In the genomic region with DNA sequence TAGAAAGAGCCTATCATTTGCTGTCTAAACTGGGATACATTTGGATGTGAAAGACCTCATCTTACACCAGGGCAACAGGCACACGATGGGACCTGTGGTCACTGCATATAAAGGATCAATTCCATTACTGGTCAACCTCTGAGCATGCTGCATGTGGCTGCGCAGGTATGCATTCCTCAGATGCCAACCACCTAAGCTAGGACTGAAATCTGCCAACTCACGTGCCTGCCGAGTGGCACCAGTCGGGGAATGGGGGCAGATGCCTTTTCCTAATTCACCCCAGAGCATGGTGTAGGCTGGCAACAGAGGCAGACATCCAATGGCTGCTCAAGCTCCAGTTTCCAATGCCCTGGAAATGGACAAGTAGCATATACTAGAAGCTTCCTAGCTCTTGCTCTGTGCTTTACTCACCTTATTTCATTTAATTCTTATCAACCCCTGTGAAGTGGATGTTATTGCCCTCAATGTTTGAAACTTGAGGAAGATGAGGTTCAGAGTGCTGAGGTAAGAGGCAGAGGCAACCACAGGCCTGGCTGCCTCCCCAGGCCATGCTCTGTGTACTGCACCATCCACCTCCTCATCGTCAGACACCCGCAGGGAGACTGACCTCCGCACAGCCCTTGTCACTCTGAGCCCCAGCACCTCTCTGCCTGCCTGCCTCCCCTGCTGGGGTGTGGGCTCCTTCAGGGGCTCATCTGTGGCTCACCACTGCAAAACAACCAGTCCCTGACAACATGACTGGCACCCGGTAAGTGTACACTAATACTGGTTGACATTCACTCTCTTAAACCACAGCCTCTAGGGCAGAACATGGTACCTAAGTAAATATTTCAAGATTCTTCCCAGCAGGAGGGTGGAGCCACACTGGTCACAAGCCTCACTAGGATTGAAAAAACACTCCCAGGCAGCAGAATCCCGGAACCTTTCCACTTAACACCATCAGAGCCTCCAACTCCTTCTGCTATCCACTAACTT, we compare ENCODE assay signal across 22 cellular contexts.
DNase-seq lines count a peak whose midpoint lies in the region; ATAC-seq and TF ChIP-seq lines count a peak whose summit lies in the region.
"Had no signal": no experiment of that assay in that cellular context is flagged by ENCODE, and none has a peak within 500 bp of the region (broad histone marks: within the 10 kb centered on the region; RNA-seq: fewer than 3 reads in every experiment).

No MANE protein-coding gene starts in this region.

- no peaks in the 10 kb centered on the region for H3K9me2 ChIP-seq in GM23338 (ENCODE audit: insufficient read depth)

- H3F3A ChIP-seq in GM23338 (replicated peaks; ENCODE audit: low read depth): no peaks in the 10 kb centered on the region

- no peak overlapping the region for H3K4me3 Mint-ChIP-seq in GM23338
- no peak overlapping the region for H3K4me3 Mint-ChIP-seq in endothelial cell (ENCODE audit: unreplicated experiment)
- no peak overlapping the region for H3K4me3 Mint-ChIP-seq in osteocyte (ENCODE audit: unreplicated experiment)
- no peak overlapping the region for H3K4me3 Mint-ChIP-seq in type B pancreatic cell
- H3K4me3 Mint-ChIP-seq: activated naive CD8-positive, alpha-beta T cell; activated T-cell treated with anti-CD3 and anti-CD28 coated beads, Interleukin-2, amount 50 U/mL, for 72 hours; CD8-positive, alpha-beta memory T cell; effector memory CD8-positive, alpha-beta T cell; stimulated activated naive CD8-positive, alpha-beta T cell treated with anti-CD3 and anti-CD28 coated beads, Interleukin-15, Interleukin-2, amounts not matched to agents 100 ng/mL and 50 ng/mL, for 24 hours; WTC11 had no signal

- no peak overlapping the region for H3K4me2 ChIP-seq in GM23338

- no peak overlapping the region for H2AFZ ChIP-seq in GM23338

- H3K27me3 ChIP-seq in GM23338 (ENCODE audit: insufficient read depth) (no peaks in the 10 kb centered on the region), brain microvascular endothelial cell (replicated peaks) (no peaks in the 10 kb centered on the region)
- H3K27me3 ChIP-seq: Peyer's patch, transverse colon had no signal

- H4K20me1 ChIP-seq in GM23338 (replicated peaks; ENCODE audit: insufficient read depth): peaks cover 3% of the 10 kb centered on the region; the same call in 1 of the 2 replicates

- H3K27me3 Mint-ChIP-seq in GM23338 (ENCODE audit: insufficient read depth, low read depth, poor library complexity) (peaks cover 10% of the 10 kb centered on the region), endothelial cell (ENCODE audit: unreplicated experiment) (peaks cover 2% of the 10 kb centered on the region), osteocyte (ENCODE audit: unreplicated experiment) (no peaks in the 10 kb centered on the region), type B pancreatic cell (no peaks in the 10 kb centered on the region)
- H3K27me3 Mint-ChIP-seq: activated naive CD8-positive, alpha-beta T cell; CD8-positive, alpha-beta memory T cell; effector memory CD8-positive, alpha-beta T cell; stimulated activated naive CD8-positive, alpha-beta T cell treated with anti-CD3 and anti-CD28 coated beads, Interleukin-15, Interleukin-2, amounts not matched to agents 100 ng/mL and 50 ng/mL, for 24 hours had no signal

- H3K4me1 ChIP-seq in GM23338 (ENCODE audit: insufficient read depth): no peaks in the 10 kb centered on the region; the same call in 1 of the 2 replicates
- H3K4me1 ChIP-seq: Peyer's patch, psoas muscle, transverse colon had no signal

- H3K27ac ChIP-seq in GM23338 (ENCODE audit: low read depth) (no peak overlapping the region), brain microvascular endothelial cell (no peak overlapping the region)
- H3K27ac ChIP-seq: Peyer's patch, psoas muscle, transverse colon had no signal

- DNase-seq in GM23338 (ENCODE audit: low spot score) (no peak), NCI-H1417 treated with DMSO at 0.1 percent for 48 hours (lab: John Stamatoyannopoulos, UW) (peak; percentile 2), endothelial cell (ENCODE audit: low spot score) (no peak), osteocyte (ENCODE audit: extremely low spot score, unreplicated experiment) (peak; percentile 70), brain microvascular endothelial cell (no peak), type B pancreatic cell (ENCODE audit: extremely low spot score, unreplicated experiment) (no peak)
- DNase-seq: activated T-cell treated with anti-CD3 and anti-CD28 coated beads, Interleukin-2, amount 50 U/mL, for 72 hours; CD8-positive, alpha-beta memory T cell; effector memory CD8-positive, alpha-beta T cell; EL; glutamatergic neuron; HCEC 1CT; NCI-H1105; Peyer's patch; psoas muscle; stimulated activated CD4-positive, alpha-beta T cell treated with anti-CD3 and anti-CD28 coated beads, Interleukin-4, amount 100 ng/mL, for 24 hours; T-helper 2 cell; transverse colon had no signal

- H3K4me1 Mint-ChIP-seq in GM23338: peaks cover 4% of the 10 kb centered on the region; the same call in 2 of the 3 replicates
- no peaks in the 10 kb centered on the region for H3K4me1 Mint-ChIP-seq in endothelial cell (ENCODE audit: unreplicated experiment)
- H3K4me1 Mint-ChIP-seq in osteocyte (ENCODE audit: unreplicated experiment): peaks cover 32% of the 10 kb centered on the region
- H3K4me1 Mint-ChIP-seq in type B pancreatic cell (ENCODE audit: unreplicated experiment): peaks cover 16% of the 10 kb centered on the region
- H3K4me1 Mint-ChIP-seq: CD8-positive, alpha-beta memory T cell had no signal

- TF ChIP-seq CTCF in GM23338 (conservative IDR thresholded peaks at IDR 0.05; ENCODE audit: low read depth in 2 of 2) (no peak), endothelial cell (IDR thresholded peaks at IDR 0.05; ENCODE audit: unreplicated experiment) (no peak), osteocyte (IDR thresholded peaks at IDR 0.05) (no peak), brain microvascular endothelial cell (IDR thresholded peaks at IDR 0.05; ENCODE audit: low read depth, low read length, missing control alignments) (no peak), type B pancreatic cell (conservative IDR thresholded peaks at IDR 0.05) (no peak)

- H3K27ac Mint-ChIP-seq in GM23338: no peak overlapping the region
- peak overlapping the region; percentile 43 for H3K27ac Mint-ChIP-seq in endothelial cell (ENCODE audit: unreplicated experiment)
- H3K27ac Mint-ChIP-seq in osteocyte (ENCODE audit: unreplicated experiment): peak overlapping the region; percentile 81
- H3K27ac Mint-ChIP-seq in type B pancreatic cell: no peak overlapping the region
- H3K27ac Mint-ChIP-seq: activated naive CD8-positive, alpha-beta T cell; activated T-cell treated with anti-CD3 and anti-CD28 coated beads, Interleukin-2, amount 50 U/mL, for 72 hours; effector memory CD8-positive, alpha-beta T cell; stimulated activated naive CD8-positive, alpha-beta T cell treated with anti-CD3 and anti-CD28 coated beads, Interleukin-15, Interleukin-2, amounts not matched to agents 100 ng/mL and 50 ng/mL, for 24 hours; WTC11 had no signal

- H3K36me3 ChIP-seq in GM23338 (ENCODE audit: insufficient read depth) (no peaks in the 10 kb centered on the region), brain microvascular endothelial cell (replicated peaks) (no peaks in the 10 kb centered on the region)
- H3K36me3 ChIP-seq: transverse colon had no signal

- H3K9me3 Mint-ChIP-seq in GM23338 (peaks cover 13% of the 10 kb centered on the region; the same call in 2 of the 3 replicates), endothelial cell (ENCODE audit: unreplicated experiment) (peaks cover 10% of the 10 kb centered on the region), osteocyte (ENCODE audit: unreplicated experiment) (peaks cover 9% of the 10 kb centered on the region), type B pancreatic cell (peaks cover 8% of the 10 kb centered on the region)
- H3K9me3 Mint-ChIP-seq: stimulated activated naive CD8-positive, alpha-beta T cell treated with anti-CD3 and anti-CD28 coated beads, Interleukin-15, Interleukin-2, amounts not matched to agents 100 ng/mL and 50 ng/mL, for 24 hours had no signal

- no peak overlapping the region for H3K4me3 ChIP-seq in GM23338
- H3K4me3 ChIP-seq in brain microvascular endothelial cell (ENCODE audit: low read depth, low read length): no peak overlapping the region
- H3K4me3 ChIP-seq: Peyer's patch, psoas muscle, transverse colon had no signal

- no peaks in the 10 kb centered on the region for H3K79me2 ChIP-seq in GM23338 (replicated peaks; ENCODE audit: insufficient read depth)

- H3K36me3 Mint-ChIP-seq in GM23338 (ENCODE audit: low read depth) (peaks cover 18% of the 10 kb centered on the region; the same call in 2 of the 3 replicates), endothelial cell (ENCODE audit: low read depth, unreplicated experiment) (peaks cover 30% of the 10 kb centered on the region), osteocyte (ENCODE audit: unreplicated experiment) (peaks cover 10% of the 10 kb centered on the region), type B pancreatic cell (peaks cover 12% of the 10 kb centered on the region)

- in situ Hi-C loops in brain microvascular endothelial cell (cut with HindIII; ENCODE audit: low pct_ligation_motif_present, low sequenced_read_pairs): no loop called here

- ATAC-seq in GM23338 (peak; percentile 28; the same call in 2 of the 3 replicates), GM19351 (IDR thresholded peaks at IDR 0.05; ENCODE audit: unreplicated experiment) (no peak)
- ATAC-seq: activated T-cell treated with anti-CD3 and anti-CD28 coated beads, Interleukin-2, amount 50 U/mL, for 72 hours; effector memory CD8-positive, alpha-beta T cell; psoas muscle; WTC11 had no signal

Comparison
In these comparisons a context has a peak if more than half of its experiments do, and no peak if none do; other contexts are left out.
1. DNase-seq: peak in NCI-H1417 treated with DMSO at 0.1 percent for 48 hours (single experiment) and osteocyte (single experiment); none in GM23338 (single experiment), endothelial cell (single experiment), brain microvascular endothelial cell (single experiment) and type B pancreatic cell (single experiment).
2. H3K27ac Mint-ChIP-seq: peak in endothelial cell (single experiment) and osteocyte (single experiment); none in GM23338 (single experiment) and type B pancreatic cell (single experiment).